24 cellular contexts compared by ENCODE assay signal in genomic region chr13:42329239-42329638, GRCh38. TPM values are rescaled to one million over a fixed set of nuclear protein-coding genes. Genes with fewer than 3 reads are reported as not detected.
DNase-seq lines count a peak whose midpoint lies in the region; ATAC-seq and TF ChIP-seq lines count a peak whose summit lies in the region.
"Had no signal": no experiment of that assay in that cellular context is flagged by ENCODE, and none has a peak within 500 bp of the region (broad histone marks: within the 10 kb centered on the region; RNA-seq: fewer than 3 reads in every experiment).

No MANE protein-coding gene starts in this region.

- H3K27ac Mint-ChIP-seq in T-helper 1 cell treated with Interleukin-12 subunit alpha and Interleukin-12 subunit beta and Interleukin-4 antibody, amounts not matched to agents 30 μg/mL and 1 μg/mL, for 36 hours = peak overlapping the region; percentile 78
- peak overlapping the region; percentile 89 for H3K27ac Mint-ChIP-seq in CD8-positive, alpha-beta T cell
- peak overlapping the region; percentile 34 for H3K27ac Mint-ChIP-seq in activated T-helper 1 cell treated with anti-CD3 and anti-CD28 coated beads, Interleukin-12 subunit alpha, Interleukin-12 subunit beta, Interleukin-2, Interleukin-4 antibody, amounts not matched to agents 30 ng/mL and 10 ng/mL and 1 ng/mL, durations not matched to agents 14 hours and 24 hours and 36 hours
- peak overlapping the region in 5 of 6 donors; percentile 39 to 93 (median 69) for H3K27ac Mint-ChIP-seq in naive B cell
- H3K27ac Mint-ChIP-seq: dendritic cell treated with granulocyte-macrophage colony-stimulating factor and Interleukin-4, amounts not matched to agents 40 ng/mL and 50 ng/mL, for 4 days had no signal

- H3K36me3 Mint-ChIP-seq in T-helper 1 cell treated with Interleukin-12 subunit alpha and Interleukin-12 subunit beta and Interleukin-4 antibody, amounts not matched to agents 30 μg/mL and 1 μg/mL, for 36 hours (ENCODE audit: low read depth) = peaks cover 2% of the 10 kb centered on the region
- H3K36me3 Mint-ChIP-seq in CD8-positive, alpha-beta T cell = no peaks in the 10 kb centered on the region
- peaks cover 9% of the 10 kb centered on the region for H3K36me3 Mint-ChIP-seq in activated T-helper 1 cell treated with anti-CD3 and anti-CD28 coated beads, Interleukin-12 subunit alpha, Interleukin-12 subunit beta, Interleukin-2, Interleukin-4 antibody, amounts not matched to agents 30 ng/mL and 10 ng/mL and 1 ng/mL, durations not matched to agents 14 hours and 24 hours and 36 hours (ENCODE audit: low read depth)
- H3K36me3 Mint-ChIP-seq in naive B cell = no peaks in the 10 kb centered on the region

- no peak overlapping the region for H3K4me3 ChIP-seq in CD8-positive, alpha-beta T cell (ENCODE audit: low read depth, low read length)
- H3K4me3 ChIP-seq: hepatocyte, lung, sigmoid colon, transverse colon had no signal

- no peaks in the 10 kb centered on the region for H3K27me3 ChIP-seq in CD8-positive, alpha-beta T cell (ENCODE audit: insufficient read depth, low read length)
- H3K27me3 ChIP-seq: hepatocyte, sigmoid colon, transverse colon had no signal

- POLR2A ChIA-PET in CD8-positive, alpha-beta T cell (lab: Charles Lee) = no interaction called here

- peaks cover 18% of the 10 kb centered on the region for H3K4me1 Mint-ChIP-seq in T-helper 1 cell treated with Interleukin-12 subunit alpha and Interleukin-12 subunit beta and Interleukin-4 antibody, amounts not matched to agents 30 μg/mL and 1 μg/mL, for 36 hours (ENCODE audit: low read depth)
- H3K4me1 Mint-ChIP-seq in CD8-positive, alpha-beta T cell (ENCODE audit: low read depth) = peaks cover 29% of the 10 kb centered on the region
- peaks cover 28% of the 10 kb centered on the region for H3K4me1 Mint-ChIP-seq in activated T-helper 1 cell treated with anti-CD3 and anti-CD28 coated beads, Interleukin-12 subunit alpha, Interleukin-12 subunit beta, Interleukin-2, Interleukin-4 antibody, amounts not matched to agents 30 ng/mL and 10 ng/mL and 1 ng/mL, durations not matched to agents 14 hours and 24 hours and 36 hours (ENCODE audit: low read depth)
- H3K4me1 Mint-ChIP-seq in naive B cell = peaks cover 14 to 20% (median 19%) of the 10 kb centered on the region in 3 donors

- no peak overlapping the region for H3K4me3 Mint-ChIP-seq in T-helper 1 cell treated with Interleukin-12 subunit alpha and Interleukin-12 subunit beta and Interleukin-4 antibody, amounts not matched to agents 30 μg/mL and 1 μg/mL, for 36 hours
- peak overlapping the region; percentile 35 for H3K4me3 Mint-ChIP-seq in CD8-positive, alpha-beta T cell
- no peak overlapping the region for H3K4me3 Mint-ChIP-seq in activated T-helper 1 cell treated with anti-CD3 and anti-CD28 coated beads, Interleukin-12 subunit alpha, Interleukin-12 subunit beta, Interleukin-2, Interleukin-4 antibody, amounts not matched to agents 30 ng/mL and 10 ng/mL and 1 ng/mL, durations not matched to agents 14 hours and 24 hours and 36 hours
- H3K4me3 Mint-ChIP-seq in naive B cell = peak overlapping the region in 5 of 8 donors; percentile 6 to 61 (median 22)
- H3K4me3 Mint-ChIP-seq: dendritic cell treated with granulocyte-macrophage colony-stimulating factor and Interleukin-4, amounts not matched to agents 40 ng/mL and 50 ng/mL, for 4 days had no signal

- DNase-seq in T-helper 1 cell (no peak), naive B cell (no peak), SW 1271 (lab: John Stamatoyannopoulos, UW) (no peak), MV-4-11 (lab: John Stamatoyannopoulos, UW) (no peak)
- DNase-seq in CD8-positive, alpha-beta T cell = no peak
- DNase-seq in activated T-helper 1 cell treated with anti-CD3 and anti-CD28 coated beads, Interleukin-12 subunit alpha, Interleukin-12 subunit beta, Interleukin-2, Interleukin-4 antibody, amounts not matched to agents 30 ng/mL and 10 ng/mL and 1 ng/mL, durations not matched to agents 14 hours and 24 hours and 36 hours (ENCODE audit: low spot score) = no peak
- DNase-seq: foreskin fibroblast; GDM1; GOT3; NCI-H1417 treated with DMSO at 0.1 percent for 48 hours; NCI-H2171; NCI-H526 treated with DMSO at 0.1 percent for 48 hours; posterior cingulate gyrus; sigmoid colon; stimulated activated naive CD4-positive, alpha-beta T cell treated with Interleukin-2 at 50 U/mL for 16 hours; transverse colon had no signal

- intact Hi-C loops in CD8-positive, alpha-beta T cell (cut with DNase I, micrococcal nuclease) = no loop called here
- intact Hi-C loops in activated T-helper 1 cell treated with anti-CD3 and anti-CD28 coated beads, Interleukin-12 subunit alpha, Interleukin-12 subunit beta, Interleukin-2, Interleukin-4 antibody, amounts not matched to agents 30 ng/mL and 10 ng/mL and 1 ng/mL, durations not matched to agents 14 hours and 24 hours and 36 hours (cut with micrococcal nuclease) = no loop called here

- H3K36me3 ChIP-seq in CD8-positive, alpha-beta T cell (ENCODE audit: insufficient read depth, low read length) = no peaks in the 10 kb centered on the region
- H3K36me3 ChIP-seq: sigmoid colon, transverse colon had no signal

- H3K9me3 ChIP-seq in CD8-positive, alpha-beta T cell (ENCODE audit: low read length) = no peaks in the 10 kb centered on the region
- H3K9me3 ChIP-seq: sigmoid colon, transverse colon had no signal

- no peaks in the 10 kb centered on the region for H3K27me3 Mint-ChIP-seq in T-helper 1 cell treated with Interleukin-12 subunit alpha and Interleukin-12 subunit beta and Interleukin-4 antibody, amounts not matched to agents 30 μg/mL and 1 μg/mL, for 36 hours (ENCODE audit: low read depth)
- no peaks in the 10 kb centered on the region for H3K27me3 Mint-ChIP-seq in CD8-positive, alpha-beta T cell (ENCODE audit: low read depth)
- no peaks in the 10 kb centered on the region for H3K27me3 Mint-ChIP-seq in activated T-helper 1 cell treated with anti-CD3 and anti-CD28 coated beads, Interleukin-12 subunit alpha, Interleukin-12 subunit beta, Interleukin-2, Interleukin-4 antibody, amounts not matched to agents 30 ng/mL and 10 ng/mL and 1 ng/mL, durations not matched to agents 14 hours and 24 hours and 36 hours (ENCODE audit: insufficient read depth)
- no peaks in the 10 kb centered on the region for H3K27me3 Mint-ChIP-seq in naive B cell
- H3K27me3 Mint-ChIP-seq: dendritic cell treated with granulocyte-macrophage colony-stimulating factor and Interleukin-4, amounts not matched to agents 40 ng/mL and 50 ng/mL, for 4 days had no signal

- H3K27ac ChIP-seq in CD8-positive, alpha-beta T cell (ENCODE audit: low read depth, low read length) = no peak overlapping the region
- H3K27ac ChIP-seq: 22Rv1, epithelial cell of prostate, hepatocyte, sigmoid colon, transverse colon had no signal

- peak; percentile 23 for ATAC-seq in CD8-positive, alpha-beta T cell
- no peak for ATAC-seq in naive B cell (ENCODE audit: low read depth in 2 of 2)
- no peak for ATAC-seq in HG02588 (IDR thresholded peaks at IDR 0.05; ENCODE audit: unreplicated experiment)
- ATAC-seq: Right ventricle myocardium inferior had no signal

- peaks cover 12% of the 10 kb centered on the region for H3K4me1 ChIP-seq in CD8-positive, alpha-beta T cell (ENCODE audit: insufficient read depth, low read length)
- H3K4me1 ChIP-seq: sigmoid colon had no signal

- TF ChIP-seq CTCF in CD8-positive, alpha-beta T cell (IDR thresholded peaks at IDR 0.05) = no peak

- no peaks in the 10 kb centered on the region for H3K9me3 Mint-ChIP-seq in T-helper 1 cell treated with Interleukin-12 subunit alpha and Interleukin-12 subunit beta and Interleukin-4 antibody, amounts not matched to agents 30 μg/mL and 1 μg/mL, for 36 hours
- H3K9me3 Mint-ChIP-seq in CD8-positive, alpha-beta T cell = no peaks in the 10 kb centered on the region
- H3K9me3 Mint-ChIP-seq in activated T-helper 1 cell treated with anti-CD3 and anti-CD28 coated beads, Interleukin-12 subunit alpha, Interleukin-12 subunit beta, Interleukin-2, Interleukin-4 antibody, amounts not matched to agents 30 ng/mL and 10 ng/mL and 1 ng/mL, durations not matched to agents 14 hours and 24 hours and 36 hours = no peaks in the 10 kb centered on the region
- H3K9me3 Mint-ChIP-seq in naive B cell = peaks cover 0 to 3% (median 0%) of the 10 kb centered on the region in 7 donors
- H3K9me3 Mint-ChIP-seq: dendritic cell treated with granulocyte-macrophage colony-stimulating factor and Interleukin-4, amounts not matched to agents 40 ng/mL and 50 ng/mL, for 4 days had no signal

- CTCF ChIA-PET in CD8-positive, alpha-beta T cell (lab: Charles Lee) = no interaction called here

RNA-seq across cellular contexts. Expression of gene AKAP11, which starts 57.3 kb away (rescaled TPM):
- total RNA-seq in CD8-positive, alpha-beta T cell = 10 to 100 TPM; 14.7 to 15.3 TPM
- 31.7 and 32.1 TPM in 2 replicates for total RNA-seq in activated T-helper 1 cell treated with anti-CD3 and anti-CD28 coated beads, Interleukin-12 subunit alpha, Interleukin-12 subunit beta, Interleukin-2, Interleukin-4 antibody, amounts not matched to agents 30 ng/mL and 10 ng/mL and 1 ng/mL, durations not matched to agents 14 hours and 24 hours and 36 hours
- polyA plus RNA-seq in naive B cell (ENCODE audit: low read depth in 6 of 6) = 1 to 10 TPM; 3.7 to 6.4 (median 5.2) TPM

Comparison
In these comparisons a context has a peak if more than half of its experiments do, and no peak if none do; other contexts are left out.
1. H3K27ac Mint-ChIP-seq: peak in every context shown above with its lines; median percentile 89 in CD8-positive, alpha-beta T cell; 78 in T-helper 1 cell treated with Interleukin-12 subunit alpha and Interleukin-12 subunit beta and Interleukin-4 antibody, amounts not matched to agents 30 μg/mL and 1 μg/mL, for 36 hours; 69 in naive B cell; 34 in activated T-helper 1 cell treated with anti-CD3 and anti-CD28 coated beads, Interleukin-12 subunit alpha, Interleukin-12 subunit beta, Interleukin-2, Interleukin-4 antibody, amounts not matched to agents 30 ng/mL and 10 ng/mL and 1 ng/mL, durations not matched to agents 14 hours and 24 hours and 36 hours.
2. H3K4me3 Mint-ChIP-seq: peak in CD8-positive, alpha-beta T cell (single experiment) and naive B cell (5 of 8); none in T-helper 1 cell treated with Interleukin-12 subunit alpha and Interleukin-12 subunit beta and Interleukin-4 antibody, amounts not matched to agents 30 μg/mL and 1 μg/mL, for 36 hours (single experiment) and activated T-helper 1 cell treated with anti-CD3 and anti-CD28 coated beads, Interleukin-12 subunit alpha, Interleukin-12 subunit beta, Interleukin-2, Interleukin-4 antibody, amounts not matched to agents 30 ng/mL and 10 ng/mL and 1 ng/mL, durations not matched to agents 14 hours and 24 hours and 36 hours (single experiment).